In the genomic region with DNA sequence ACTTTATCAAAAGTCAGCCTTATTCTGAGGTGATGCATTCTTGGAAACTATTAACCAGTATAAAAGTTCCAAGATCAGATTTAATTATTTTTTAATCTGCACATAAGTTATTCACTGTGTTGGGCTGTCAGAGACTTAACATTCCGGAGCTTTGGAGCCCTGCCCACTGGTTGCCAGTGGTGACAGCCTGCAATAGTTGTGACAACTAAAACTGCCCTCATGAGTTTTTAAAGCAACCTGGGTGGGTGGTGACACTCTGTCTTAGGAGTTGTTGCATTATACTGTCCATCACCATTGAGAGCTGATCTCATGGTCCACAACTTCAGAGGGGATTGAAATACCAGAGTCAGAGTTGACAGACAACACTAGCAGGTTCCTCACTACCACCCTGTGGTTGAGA, we compare ENCODE assay signal across 15 cellular contexts.
DNase-seq lines count a peak whose midpoint lies in the region; ATAC-seq and TF ChIP-seq lines count a peak whose summit lies in the region.
"Had no signal": no experiment of that assay in that cellular context is flagged by ENCODE, and none has a peak within 500 bp of the region (broad histone marks: within the 10 kb centered on the region; RNA-seq: fewer than 3 reads in every experiment).

No MANE protein-coding gene starts in this region.

- H3K4me1 Mint-ChIP-seq in WTC11, result peaks cover 15% of the 10 kb centered on the region
- H3K4me1 Mint-ChIP-seq: CD4-positive, alpha-beta memory T cell had no signal

- no peak overlapping the region for H3K4me2 ChIP-seq in GM23248 (ENCODE audit: unreplicated experiment)

- H3K9me2 ChIP-seq in GM23248 (ENCODE audit: insufficient read depth), result no peaks in the 10 kb centered on the region

- in situ Hi-C loops in GM23248 (cut with MboI), result no loop called here

- H3K27ac Mint-ChIP-seq in WTC11, result no peak overlapping the region
- H3K27ac Mint-ChIP-seq: CD4-positive, alpha-beta memory T cell had no signal

- no peak for TF ChIP-seq CTCF in WTC11 (IDR thresholded peaks at IDR 0.05)

- H3K27ac ChIP-seq in GM23248, result no peak overlapping the region
- peak overlapping the region; percentile 1 for H3K27ac ChIP-seq in skeletal muscle tissue (ENCODE audit: low read depth, low read length)
- H3K27ac ChIP-seq: SJSA1 had no signal

- 25 to 35% methylated on average over 1 of the region's 1 CpG for WGBS in GM23248 (ENCODE audit: low coverage in 1 of 2, low lambda C conversion rate in 2 of 2, missing lambda C conversion rate in 2 of 2), 2 experiments

- intact Hi-C loops in left ventricle myocardium superior (cut with micrococcal nuclease), result no loop called here

- POLR2A ChIA-PET in WTC11 (lab: Charles Lee), result no interaction called here

- CTCF ChIA-PET in WTC11 (lab: Charles Lee), result no interaction called here

- H4K20me1 ChIP-seq in GM23248 (ENCODE audit: insufficient read depth), result no peaks in the 10 kb centered on the region

- ATAC-seq in left ventricle myocardium superior (peak; percentile 88), WTC11 (no peak)

- 0 out of 2 replicates have a peak, but pooled peaks cover 6% of the 10 kb centered on the region for H3K4me1 ChIP-seq in GM23248 (ENCODE audit: insufficient read depth)
- H3K4me1 ChIP-seq in skeletal muscle tissue (ENCODE audit: control insufficient read depth in 3 of 3, insufficient read depth in 3 of 3, low read length in 3 of 3), result peaks cover 4 to 10% (median 5%) of the 10 kb centered on the region in 3 donors

- H3K36me3 ChIP-seq in GM23248 (ENCODE audit: low read depth) (no peaks in the 10 kb centered on the region), skeletal muscle tissue (ENCODE audit: control insufficient read depth in 3 of 3, insufficient read depth in 3 of 3, low read length in 3 of 3) (no peaks in the 10 kb centered on the region)
- H3K36me3 ChIP-seq: SJSA1 had no signal

- H3K27me3 ChIP-seq in GM23248 (replicated peaks; ENCODE audit: insufficient read depth), result no peaks in the 10 kb centered on the region
- H3K27me3 ChIP-seq in skeletal muscle tissue (ENCODE audit: control insufficient read depth in 3 of 3, insufficient read depth in 3 of 3, low read length in 3 of 3), result no peaks in the 10 kb centered on the region
- H3K27me3 ChIP-seq: SJSA1 had no signal

- peaks cover 16% of the 10 kb centered on the region; the same call in 1 of the 2 replicates for H3F3A ChIP-seq in GM23248 (ENCODE audit: insufficient read depth)

- H3K36me3 Mint-ChIP-seq in WTC11, result no peaks in the 10 kb centered on the region
- H3K36me3 Mint-ChIP-seq: CD4-positive, alpha-beta memory T cell had no signal

- no peak overlapping the region for H3K4me3 Mint-ChIP-seq in WTC11
- H3K4me3 Mint-ChIP-seq: CD4-positive, alpha-beta memory T cell had no signal

- no peak overlapping the region for H2AFZ ChIP-seq in GM23248

- DNase-seq in GM23248, result peak; percentile 15
- peak; percentile 24 for DNase-seq in RPMI7951 (ENCODE audit: low read depth)
- DNase-seq in left ventricle myocardium superior, result peak; percentile 75
- no peak for DNase-seq in HK-2 (ENCODE audit: unreplicated experiment)
- DNase-seq in WTC11 (ENCODE audit: low spot score), result no peak
- no peak for DNase-seq in activated CD4-positive, alpha-beta T cell treated with anti-CD3 and anti-CD28 coated beads for 48 hours
- no peak for DNase-seq in effector CD4-positive, alpha-beta T cell
- DNase-seq: activated CD4-positive, alpha-beta T cell treated with anti-CD3 and anti-CD28 coated beads for 1 hour; caudate nucleus; CD4-positive, alpha-beta memory T cell; erythroblast; midbrain; NCI-H82 had no signal

- H3K9ac ChIP-seq in GM23248 (no peak overlapping the region), skeletal muscle tissue (ENCODE audit: low read depth in 1 of 3, low read length in 3 of 3) (no peak overlapping the region)

- H3K27me3 Mint-ChIP-seq in WTC11 (ENCODE audit: low read depth), result no peaks in the 10 kb centered on the region
- H3K27me3 Mint-ChIP-seq: CD4-positive, alpha-beta memory T cell had no signal

- H3K9me3 ChIP-seq in GM23248 (ENCODE audit: low read depth), result no peaks in the 10 kb centered on the region
- no peaks in the 10 kb centered on the region for H3K9me3 ChIP-seq in skeletal muscle tissue (ENCODE audit: control insufficient read depth in 3 of 3, low read length in 3 of 3)
- H3K9me3 ChIP-seq: SJSA1 had no signal

- no peaks in the 10 kb centered on the region for H3K9me3 Mint-ChIP-seq in WTC11

- H3K79me2 ChIP-seq in GM23248 (ENCODE audit: insufficient read depth), result no peaks in the 10 kb centered on the region

- H3K4me3 ChIP-seq in GM23248 (no peak overlapping the region), skeletal muscle tissue (ENCODE audit: low read length in 3 of 3) (no peak overlapping the region)
- H3K4me3 ChIP-seq: SJSA1 had no signal

TF ChIP-seq in WTC11, 78 proteins besides CTCF, POLR2A, EP300 and RAD21:
- no peak for TF ChIP-seq ZNF219 (CRISPR knock-in tag; IDR thresholded peaks at IDR 0.05; ENCODE audit: borderline replicate concordance)

Comparison
In these comparisons a context has a peak if more than half of its experiments do, and no peak if none do; other contexts are left out.
1. DNase-seq: peak in GM23248 (single experiment), RPMI7951 (single experiment) and left ventricle myocardium superior (single experiment); none in HK-2 (single experiment), WTC11 (single experiment), activated CD4-positive, alpha-beta T cell treated with anti-CD3 and anti-CD28 coated beads for 48 hours (single experiment) and effector CD4-positive, alpha-beta T cell (single experiment).